In the genomic region with DNA sequence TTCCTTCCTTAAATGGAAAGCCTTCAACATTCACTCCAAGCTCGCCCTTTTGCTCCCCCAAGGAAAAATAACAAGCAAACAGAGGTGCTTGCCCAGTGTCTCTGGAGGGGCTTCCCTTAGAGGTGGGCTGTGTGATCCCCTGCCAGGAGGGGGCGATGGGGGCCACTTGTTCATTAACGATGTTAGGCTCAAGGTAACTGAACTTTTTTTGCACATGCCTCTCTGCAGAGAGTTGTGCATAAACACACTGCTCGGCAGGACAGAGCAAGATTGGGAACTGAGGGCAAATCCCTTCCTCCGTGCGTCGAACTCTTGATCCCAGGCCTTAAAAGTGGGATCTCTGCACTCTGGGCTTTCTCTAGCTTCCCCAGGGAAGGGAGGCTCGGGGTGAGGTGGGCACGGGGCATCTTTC, we compare ENCODE assay signal across 9 cellular contexts. TPM values are rescaled to one million over a fixed set of nuclear protein-coding genes. Genes with fewer than 3 reads are reported as not detected.
DNase-seq lines count a peak whose midpoint lies in the region; ATAC-seq, FAIRE-seq and TF ChIP-seq lines count a peak whose summit lies in the region.
"Had no signal": no experiment of that assay in that cellular context is flagged by ENCODE, and none has a peak within 500 bp of the region (broad histone marks: within the 10 kb centered on the region; RNA-seq: fewer than 3 reads in every experiment).

No MANE protein-coding gene starts in this region.

- no peaks in the 10 kb centered on the region for H3K79me2 ChIP-seq in OCI-LY1 (ENCODE audit: insufficient read depth, low read length)

- no peak overlapping the region for H3K27ac ChIP-seq in OCI-LY1 (ENCODE audit: low read depth, low read length, poor library complexity, severe bottlenecking)

- H3K9ac ChIP-seq in OCI-LY1 (ENCODE audit: low read length) = no peak overlapping the region

- peak overlapping the region; percentile 99 for H3K27ac Mint-ChIP-seq in endothelial cell (ENCODE audit: unreplicated experiment)

- peaks cover 10% of the 10 kb centered on the region; the same call in 1 of the 2 replicates for H3K36me3 ChIP-seq in OCI-LY1 (ENCODE audit: insufficient read depth, low read length)

- intact Hi-C loops in posterior vena cava (cut with DNase I) = loop anchor here in 1 of 2 donors (5.0 kb wide), 1 partner anchor 98 kb away; a partner anchor contains a TSS

- no peaks in the 10 kb centered on the region; the same call in 1 of the 2 replicates for H3F3A ChIP-seq in OCI-LY1 (ENCODE audit: insufficient read depth, low read length)

- H3K4me3 Mint-ChIP-seq in endothelial cell (ENCODE audit: unreplicated experiment) = peak overlapping the region; percentile 73

- no peaks in the 10 kb centered on the region for H3K9me3 Mint-ChIP-seq in endothelial cell (ENCODE audit: unreplicated experiment)

- H3K27me3 ChIP-seq in OCI-LY1 (ENCODE audit: insufficient read depth, low read length) = no peaks in the 10 kb centered on the region

- H2AFZ ChIP-seq in OCI-LY1 (ENCODE audit: low read length) = no peak overlapping the region

- H3K9me2 ChIP-seq in OCI-LY1 (ENCODE audit: low read depth, low read length) = no peaks in the 10 kb centered on the region

- TF ChIP-seq CTCF in D721Med (IDR thresholded peaks at IDR 0.05; ENCODE audit: insufficient read depth, missing control alignments) (peak; percentile 13), OCI-LY1 (IDR thresholded peaks at IDR 0.05; ENCODE audit: low read length) (peak; percentile 66), endothelial cell (IDR thresholded peaks at IDR 0.05; ENCODE audit: unreplicated experiment) (peak; percentile 40)

- peaks cover 14% of the 10 kb centered on the region for H3K27me3 Mint-ChIP-seq in endothelial cell (ENCODE audit: unreplicated experiment)

- no peaks in the 10 kb centered on the region for H3K9me3 ChIP-seq in OCI-LY1 (ENCODE audit: low read length)

- H4K20me1 ChIP-seq in OCI-LY1 (ENCODE audit: insufficient read depth, low read length) = no peaks in the 10 kb centered on the region

- H3K4me1 Mint-ChIP-seq in endothelial cell (ENCODE audit: unreplicated experiment) = peaks cover 68% of the 10 kb centered on the region

- H3K4me2 ChIP-seq in OCI-LY1 (ENCODE audit: low read length) = no peak overlapping the region

- FAIRE-seq in D721Med (lab: Jason Lieb, UNC) = no peak

- no peaks in the 10 kb centered on the region for H3K4me1 ChIP-seq in OCI-LY1 (ENCODE audit: insufficient read depth, low read length, severe bottlenecking)

- H3K4me3 ChIP-seq in OCI-LY1 (ENCODE audit: low read depth, low read length, poor library complexity, severe bottlenecking) = no peak overlapping the region

- no peak for ATAC-seq in GM19328 (IDR thresholded peaks at IDR 0.05; ENCODE audit: unreplicated experiment)

- H3K36me3 Mint-ChIP-seq in endothelial cell (ENCODE audit: low read depth, unreplicated experiment) = peaks cover 29% of the 10 kb centered on the region

- DNase-seq in D721Med (ENCODE audit: insufficient read length, low spot score) = no peak
- peak; percentile 57 for DNase-seq in endothelial cell (ENCODE audit: low spot score)
- peak; percentile 69 for DNase-seq in posterior vena cava (ENCODE audit: low spot score)
- no peak for DNase-seq in NCI-H1436 treated with DMSO at 0.1 percent for 48 hours (lab: John Stamatoyannopoulos, UW)
- no peak for DNase-seq in NCI-H1694 (lab: John Stamatoyannopoulos, UW)
- DNase-seq in NCI-H774 (lab: John Stamatoyannopoulos, UW) = no peak
- DNase-seq: RPMI8226 had no signal

RNA-seq across cellular contexts. Expression of a gene that starts 15.5 kb away (rescaled TPM):
- 24.2 TPM for total RNA-seq in endothelial cell (ENCODE audit: unreplicated experiment)
- total RNA-seq in posterior vena cava = 10 to 100 TPM; 27.1 to 36.0 TPM

RNA-seq across cellular contexts. Expression of a gene that starts 32.2 kb away (rescaled TPM):
- 0.64 TPM for total RNA-seq in endothelial cell (ENCODE audit: unreplicated experiment)
- total RNA-seq in posterior vena cava = 1 to 10 TPM in 1 of 2 donors, under 1 TPM in 1; 0.67 to 1.2 TPM

RNA-seq across cellular contexts. Expression of a gene that starts 41.4 kb away (rescaled TPM):
- total RNA-seq in endothelial cell (ENCODE audit: unreplicated experiment) (66.3 TPM), posterior vena cava (10 to 100 TPM; 34.0 TPM)

RNA-seq across cellular contexts. Expression of a gene that starts 46.4 kb away (rescaled TPM):
- total RNA-seq in endothelial cell (ENCODE audit: unreplicated experiment) (45.9 TPM), posterior vena cava (10 to 100 TPM; 27.5 to 28.5 TPM)

RNA-seq across cellular contexts. Expression of a gene that starts 57.0 kb away (rescaled TPM):
- total RNA-seq in endothelial cell (ENCODE audit: unreplicated experiment) = 8.0 TPM
- 1 to 10 TPM; 4.1 to 4.7 TPM for total RNA-seq in posterior vena cava

Comparison
In these comparisons a context has a peak if more than half of its experiments do, and no peak if none do; other contexts are left out.
1. DNase-seq: peak in endothelial cell (single experiment) and posterior vena cava (single experiment); none in D721Med (single experiment), NCI-H1436 treated with DMSO at 0.1 percent for 48 hours (single experiment), NCI-H1694 (single experiment) and NCI-H774 (single experiment).
2. CTCF ChIP-seq: peak in every context shown above with its lines; median percentile 66 in OCI-LY1; 40 in endothelial cell; 13 in D721Med.